ENCODE assay signal across 8 cellular contexts in genomic region chr9:21455320-21455719, GRCh38. TPM values are rescaled to one million over a fixed set of nuclear protein-coding genes. Genes with fewer than 3 reads are reported as not detected.
A peak's percentile ranks its signal among the peaks of the same experiment; 100 is the strongest.
DNase-seq lines count a peak whose midpoint lies in the region; ATAC-seq, FAIRE-seq and TF ChIP-seq lines count a peak whose summit lies in the region.

No MANE protein-coding gene starts in this region.

- intact Hi-C loops in psoas muscle (cut with DNase I) = no loop called here

- no peaks in the 10 kb centered on the region for H3K9me3 ChIP-seq in psoas muscle

- H3K27me3 ChIP-seq in psoas muscle (ENCODE audit: insufficient read depth in 3 of 3, low read length in 2 of 3) = no peaks in the 10 kb centered on the region

- ATAC-seq in HG03354 (IDR thresholded peaks at IDR 0.05; ENCODE audit: poor library complexity, severe bottlenecking, unreplicated experiment) (peak; percentile 93), psoas muscle (no peak)

- H3K4me1 ChIP-seq in psoas muscle = no peaks in the 10 kb centered on the region

- no peak overlapping the region for H3K27ac ChIP-seq in psoas muscle

- H3K4me3 ChIP-seq in fibroblast of mammary gland (ENCODE audit: control insufficient read depth, low read depth, low read length) (no peak overlapping the region), psoas muscle (no peak overlapping the region)

- DNase-seq in DMS114 treated with DMSO at 0.1 percent for 48 hours (lab: John Stamatoyannopoulos, UW; ENCODE audit: unreplicated experiment) = peak; percentile 35
- peak; percentile 16 for DNase-seq in GM19239 (ENCODE audit: insufficient read length, low spot score)
- DNase-seq in SKM-1 treated with dmso at 0.1 percent for 144 hours (lab: John Stamatoyannopoulos, UW; ENCODE audit: unreplicated experiment) = peak; percentile 54
- DNase-seq in fibroblast of mammary gland (ENCODE audit: low read depth) = peak; percentile 50
- no peak for DNase-seq in psoas muscle
- DNase-seq in NCI-H510A treated with DMSO at 0.1 percent for 48 hours (lab: John Stamatoyannopoulos, UW) = no peak
- DNase-seq in NCI-H774 (lab: John Stamatoyannopoulos, UW) = no peak

- FAIRE-seq in GM19239 (lab: Jason Lieb, UNC) = peak; percentile 8

- TF ChIP-seq CTCF in fibroblast of mammary gland (conservative IDR thresholded peaks at IDR 0.05; ENCODE audit: control insufficient read depth, insufficient read depth, low read depth, low read length) (peak; percentile 75), psoas muscle (IDR thresholded peaks at IDR 0.05) (peak; percentile 32)

- H3K36me3 ChIP-seq in psoas muscle (ENCODE audit: insufficient read depth in 1 of 2, low read depth in 1 of 2) = no peaks in the 10 kb centered on the region

RNA-seq across cellular contexts. Expression of gene IFNA1, which starts 15.1 kb away (rescaled TPM):
- total RNA-seq in psoas muscle = not detected
- polyA plus RNA-seq in psoas muscle = not detected

RNA-seq across cellular contexts. Expression of gene IFNE, which starts 26.8 kb away (rescaled TPM):
- total RNA-seq in psoas muscle = not detected
- polyA plus RNA-seq in psoas muscle = not detected

RNA-seq across cellular contexts. Expression of gene IFNA8, which starts 46.4 kb away (rescaled TPM):
- total RNA-seq in psoas muscle = not detected
- not detected for polyA plus RNA-seq in psoas muscle

Comparison
In these comparisons a context has a peak if more than half of its experiments do, and no peak if none do; other contexts are left out.
1. DNase-seq: peak in DMS114 treated with DMSO at 0.1 percent for 48 hours (single experiment), GM19239 (single experiment), SKM-1 treated with dmso at 0.1 percent for 144 hours (single experiment) and fibroblast of mammary gland (single experiment); none in psoas muscle (0 of 2), NCI-H510A treated with DMSO at 0.1 percent for 48 hours (single experiment) and NCI-H774 (single experiment).